8 cellular contexts compared by ENCODE assay signal in genomic region chr19:41204338-41204737, GRCh38. TPM values are rescaled to one million over a fixed set of nuclear protein-coding genes. Genes with fewer than 3 reads are reported as not detected.
DNase-seq lines count a peak whose midpoint lies in the region; ATAC-seq and TF ChIP-seq lines count a peak whose summit lies in the region.
"Not testable (repeated sequence)": the region's sequence is repeated elsewhere in the genome, so short reads cannot be mapped to it uniquely, and the experiment has no call there.

No MANE protein-coding gene starts in this region.

- ATAC-seq in left ventricle myocardium superior: peak; percentile 89

- not testable (repeated sequence) for H3K36me3 ChIP-seq in brain microvascular endothelial cell (replicated peaks)

- H3K27me3 ChIP-seq in brain microvascular endothelial cell (replicated peaks): not testable (repeated sequence)

- in situ Hi-C loops in KBM-7 (cut with MboI; ENCODE audit: low pct_unique_long_range_greater_than_20kb, low sequenced_read_pairs): loop anchor here (10.0 kb wide), 1 partner anchor 50 kb away; no protein-coding TSS in a partner anchor
- in situ Hi-C loops in brain microvascular endothelial cell (cut with HindIII; ENCODE audit: low pct_ligation_motif_present, low sequenced_read_pairs): not testable (repeated sequence)

- peak; percentile 97 for TF ChIP-seq CTCF in brain microvascular endothelial cell (IDR thresholded peaks at IDR 0.05; ENCODE audit: low read depth, low read length, missing control alignments)

- not testable (repeated sequence) for H3K27ac ChIP-seq in brain microvascular endothelial cell

- not testable (repeated sequence) for H3K4me3 ChIP-seq in brain microvascular endothelial cell (ENCODE audit: low read depth, low read length)

- peak; percentile 71 for DNase-seq in DMS53 treated with DMSO at 0.1 percent for 48 hours (lab: John Stamatoyannopoulos, UW; ENCODE audit: unreplicated experiment)
- peak; percentile 86 for DNase-seq in KBM-7
- peak; percentile 79 for DNase-seq in NOMO-1 treated with DMSO at 0.1 percent for 48 hours (lab: John Stamatoyannopoulos, UW; ENCODE audit: unreplicated experiment)
- DNase-seq in activated CD4-positive, alpha-beta T cell treated with anti-CD3 and anti-CD28 coated beads for 4 hours: peak; percentile 80 to 86
- peak; percentile 76 for DNase-seq in brain microvascular endothelial cell
- DNase-seq in left ventricle myocardium superior: peak; percentile 73
- peak; percentile 90 for DNase-seq in pons (ENCODE audit: low spot score)
- DNase-seq in stromal cell of bone marrow (ENCODE audit: low read depth): peak; percentile 72

- intact Hi-C loops in left ventricle myocardium superior (cut with micrococcal nuclease): loop anchor here (2.0 kb wide), 1 partner anchor 56 kb away; no protein-coding TSS in a partner anchor

RNA-seq across cellular contexts. Expression of gene CYP2S1, which starts 11.3 kb away (rescaled TPM):
- 0.87 TPM for total RNA-seq in left ventricle myocardium superior

RNA-seq across cellular contexts. Expression of gene AXL, which starts 14.7 kb away (rescaled TPM):
- total RNA-seq in left ventricle myocardium superior: 13.8 TPM

RNA-seq across cellular contexts. Expression of gene HNRNPUL1, which starts 59.8 kb away (rescaled TPM):
- total RNA-seq in left ventricle myocardium superior: 128 TPM
